Comparison of ENCODE assay signal across 17 cellular contexts in the genomic region with DNA sequence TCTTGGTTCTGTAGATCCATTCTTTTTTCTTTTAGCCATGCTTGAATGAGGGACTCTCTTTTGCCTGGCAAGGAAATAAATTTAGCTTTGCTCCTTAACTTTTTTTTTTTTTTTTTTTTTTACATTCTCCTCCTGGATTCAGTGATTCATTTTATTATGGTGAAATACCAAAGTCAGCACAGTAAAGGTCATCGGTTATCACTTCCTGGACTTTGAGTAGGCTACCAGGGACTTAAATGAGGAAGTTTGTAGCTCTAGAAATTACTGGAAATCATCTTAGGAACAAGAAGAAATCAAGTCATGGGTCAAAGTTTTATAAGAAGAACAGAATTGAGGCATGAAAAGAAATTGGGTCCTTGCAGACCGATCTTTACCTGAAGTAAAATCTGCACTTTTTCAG.
DNase-seq lines count a peak whose midpoint lies in the region; ATAC-seq, FAIRE-seq and TF ChIP-seq lines count a peak whose summit lies in the region.
"Had no signal": no experiment of that assay in that cellular context is flagged by ENCODE, and none has a peak within 500 bp of the region (broad histone marks: within the 10 kb centered on the region; RNA-seq: fewer than 3 reads in every experiment).

No MANE protein-coding gene starts in this region.

- BruUV-seq in PC-3 (replicated peaks; lab: Mats Ljungman, UMichigan) (no TSS peak), endothelial cell of umbilical vein (replicated peaks; lab: Mats Ljungman, UMichigan) (no TSS peak)

- H4K20me1 ChIP-seq in PC-3 (ENCODE audit: low read length) (no peaks in the 10 kb centered on the region), endothelial cell of umbilical vein (replicated peaks; ENCODE audit: control insufficient read depth, extremely low read depth, insufficient read depth, low read length) (no peaks in the 10 kb centered on the region)

- no peak for TF ChIP-seq CTCF in BJ (IDR thresholded peaks at IDR 0.05; ENCODE audit: insufficient read depth, low read depth, low read length)
- no peak for TF ChIP-seq CTCF in PC-3 (conservative IDR thresholded peaks at IDR 0.05; ENCODE audit: low read depth, low read length)
- TF ChIP-seq CTCF in endothelial cell of umbilical vein (IDR thresholded peaks at IDR 0.05; ENCODE audit: extremely low read depth in 1 of 2, insufficient read depth in 1 of 2, low read depth in 1 of 2, low read length in 2 of 2): no peak
- no peak for TF ChIP-seq CTCF in lower lobe of right lung (IDR thresholded peaks at IDR 0.05)

- H2AFZ ChIP-seq in PC-3 (ENCODE audit: low read length): no peak overlapping the region
- no peak overlapping the region for H2AFZ ChIP-seq in endothelial cell of umbilical vein (ENCODE audit: low read depth, low read length)

- no peak overlapping the region for H3K4me3 ChIP-seq in BJ (ENCODE audit: low read depth, low read length)
- no peak overlapping the region for H3K4me3 ChIP-seq in PC-3 (ENCODE audit: low read length)
- H3K4me3 ChIP-seq in endothelial cell of umbilical vein (replicated peaks in 1 of 3; ENCODE audit: insufficient read depth in 1 of 3, low read depth in 1 of 3, low read length in 3 of 3): no peak overlapping the region
- H3K4me3 ChIP-seq in lower lobe of right lung: no peak overlapping the region
- H3K4me3 ChIP-seq in H7 (ENCODE audit: insufficient read depth, low read depth, low read length): no peak overlapping the region

- POLR2A ChIA-PET in BJ (lab: Charles Lee) (interaction anchor here (0.5 to 0.6 kb wide), 3 partner anchors 10 to 158 kb away, joined by 3 to 9 read pairs (median 4); a partner anchor contains a TSS), PC-3 (lab: Charles Lee; ENCODE audit: unreplicated experiment) (no interaction called here), endothelial cell of umbilical vein (lab: Charles Lee) (interaction anchor here (0.6 kb wide), 1 partner anchor 28 kb away, joined by 4 read pairs; no protein-coding TSS in a partner anchor)

- no peaks in the 10 kb centered on the region for H3K79me2 ChIP-seq in PC-3 (ENCODE audit: low read length)
- H3K79me2 ChIP-seq in endothelial cell of umbilical vein (ENCODE audit: control insufficient read depth, insufficient read depth, low read length): no peaks in the 10 kb centered on the region

- H3K9me2 ChIP-seq in PC-3 (replicated peaks; ENCODE audit: low read length): no peaks in the 10 kb centered on the region

- no peak for ATAC-seq in PC-3
- peak; percentile 54 to 56 for ATAC-seq in lower lobe of right lung
- ATAC-seq in GM19395 (IDR thresholded peaks at IDR 0.05; ENCODE audit: unreplicated experiment): no peak
- ATAC-seq in esophagus mucosa: no peak
- ATAC-seq: activated CD8-positive, alpha-beta T cell treated with anti-CD3 and anti-CD28 coated beads, Interleukin-2, amount 10 ng/mL, durations not matched to agents 7 days and 5 days had no signal

- no peak for TF ChIP-seq POLR2A in endothelial cell of umbilical vein (IDR thresholded peaks at IDR 0.05; ENCODE audit: low read depth, low read length)

- H3K9me3 ChIP-seq in PC-3 (ENCODE audit: low read length): no peaks in the 10 kb centered on the region
- no peaks in the 10 kb centered on the region for H3K9me3 ChIP-seq in endothelial cell of umbilical vein (replicated peaks; ENCODE audit: control insufficient read depth, insufficient read depth, low read length)
- no peaks in the 10 kb centered on the region for H3K9me3 ChIP-seq in lower lobe of right lung

- H3F3A ChIP-seq in PC-3 (ENCODE audit: low read length, unreplicated experiment): peaks cover under 1% of the 10 kb centered on the region

- peak; percentile 26 for DNase-seq in BJ (ENCODE audit: low read depth)
- peak; percentile 45 for DNase-seq in PC-3
- DNase-seq in endothelial cell of umbilical vein (ENCODE audit: low read depth, low spot score): peak; percentile 56
- DNase-seq in lower lobe of right lung: no peak
- no peak for DNase-seq in H7
- no peak for DNase-seq in HuH-7.5 (ENCODE audit: low spot score)
- DNase-seq: activated CD8-positive, alpha-beta T cell treated with anti-CD3 and anti-CD28 coated beads, Interleukin-2, amount 10 ng/mL, durations not matched to agents 7 days and 5 days; activated naive CD4-positive, alpha-beta T cell treated with Interleukin-2 at 50 U/mL for 16 hours; AML-193; KBM-7; NCI-H2171; occipital lobe; stimulated activated CD4-positive, alpha-beta T cell treated with anti-CD3 and anti-CD28 coated beads, Interleukin-1b, Interleukin-23, amount 100 ng/mL, for 48 hours had no signal

- H3K4me2 ChIP-seq in PC-3 (ENCODE audit: low read length): 0 out of 2 replicates have a peak overlapping the region, but pooled peaks have one; percentile 7
- H3K4me2 ChIP-seq in endothelial cell of umbilical vein (ENCODE audit: insufficient read depth, low read length): no peak overlapping the region

- CTCF ChIA-PET in BJ (lab: Yijun Ruan, JAX): no interaction called here
- CTCF ChIA-PET in PC-3 (lab: Charles Lee): no interaction called here
- CTCF ChIA-PET in endothelial cell of umbilical vein (lab: Charles Lee): interaction anchor here (2.3 kb wide), 1 partner anchor 70 kb away, joined by 8 read pairs; no protein-coding TSS in a partner anchor

- H3K9ac ChIP-seq in PC-3 (ENCODE audit: low read length): no peak overlapping the region
- no peak overlapping the region for H3K9ac ChIP-seq in endothelial cell of umbilical vein (replicated peaks; ENCODE audit: extremely low read depth, insufficient read depth, low read length)

- FAIRE-seq in endothelial cell of umbilical vein (lab: Jason Lieb, UNC): peak; percentile 72
- FAIRE-seq: G401.6, GM18507 had no signal

- no peaks in the 10 kb centered on the region for H3K27me3 ChIP-seq in BJ (ENCODE audit: control insufficient read depth, insufficient read depth, low read length)
- H3K27me3 ChIP-seq in PC-3 (ENCODE audit: low read length): no peaks in the 10 kb centered on the region
- H3K27me3 ChIP-seq in endothelial cell of umbilical vein (ENCODE audit: control insufficient read depth in 2 of 2, insufficient read depth in 2 of 2, low read length in 2 of 2): peaks cover 0 to 3% of the 10 kb centered on the region in 2 experiments
- H3K27me3 ChIP-seq in lower lobe of right lung (ENCODE audit: low read depth): no peaks in the 10 kb centered on the region
- H3K27me3 ChIP-seq in H7 (ENCODE audit: control insufficient read depth, insufficient read depth, low read length): no peaks in the 10 kb centered on the region

- intact Hi-C loops in PC-3 (cut with micrococcal nuclease) (no loop called here), endothelial cell of umbilical vein (cut with micrococcal nuclease) (no loop called here), lower lobe of right lung (cut with DNase I) (no loop called here)

- dilution Hi-C loops in endothelial cell of umbilical vein (cut with MboI; ENCODE audit: extremely low pct_ligation_motif_present, low sequenced_read_pairs): no loop called here

- H3K36me3 ChIP-seq in BJ (ENCODE audit: control insufficient read depth, insufficient read depth, low read length) (no peaks in the 10 kb centered on the region), PC-3 (ENCODE audit: low read depth, low read length) (no peaks in the 10 kb centered on the region), endothelial cell of umbilical vein (ENCODE audit: control insufficient read depth in 2 of 2, extremely low read depth in 1 of 2, insufficient read depth in 2 of 2, low read length in 2 of 2) (no peaks in the 10 kb centered on the region), lower lobe of right lung (no peaks in the 10 kb centered on the region), H7 (replicated peaks; ENCODE audit: control insufficient read depth, insufficient read depth, low read length) (no peaks in the 10 kb centered on the region)

- H3K4me1 ChIP-seq in PC-3 (ENCODE audit: insufficient read depth, low read length) (peaks cover 28% of the 10 kb centered on the region), endothelial cell of umbilical vein (ENCODE audit: control insufficient read depth, extremely low read depth, insufficient read depth, low read length) (no peaks in the 10 kb centered on the region), lower lobe of right lung (no peaks in the 10 kb centered on the region)

- H3K27ac ChIP-seq in PC-3 (ENCODE audit: low read length) (no peak overlapping the region), endothelial cell of umbilical vein (ENCODE audit: insufficient read depth, low read depth, low read length) (no peak overlapping the region), lower lobe of right lung (no peak overlapping the region)

- H3K9me1 ChIP-seq in endothelial cell of umbilical vein (replicated peaks; ENCODE audit: control insufficient read depth, extremely low read depth, insufficient read depth, low read length): no peaks in the 10 kb centered on the region

TF ChIP-seq in endothelial cell of umbilical vein, 7 proteins besides CTCF, POLR2A, EP300 and RAD21:
- no peak for TF ChIP-seq MYC (IDR thresholded peaks at IDR 0.05; ENCODE audit: low read depth, low read length)
- peak; percentile 14 for TF ChIP-seq FOS (IDR thresholded peaks at IDR 0.05; ENCODE audit: borderline replicate concordance, insufficient read depth, low read length)
TF ChIP-seq in endothelial cell of umbilical vein: peak in this region for 1.

Comparison
In these comparisons a context has a peak if more than half of its experiments do, and no peak if none do; other contexts are left out.
1. DNase-seq: peak in BJ (single experiment), PC-3 (single experiment) and endothelial cell of umbilical vein (single experiment); none in lower lobe of right lung (single experiment), H7 (single experiment) and HuH-7.5 (single experiment).
2. ATAC-seq: peak in lower lobe of right lung (2 of 2); none in PC-3 (single experiment), GM19395 (single experiment) and esophagus mucosa (single experiment).